In the genomic region with DNA sequence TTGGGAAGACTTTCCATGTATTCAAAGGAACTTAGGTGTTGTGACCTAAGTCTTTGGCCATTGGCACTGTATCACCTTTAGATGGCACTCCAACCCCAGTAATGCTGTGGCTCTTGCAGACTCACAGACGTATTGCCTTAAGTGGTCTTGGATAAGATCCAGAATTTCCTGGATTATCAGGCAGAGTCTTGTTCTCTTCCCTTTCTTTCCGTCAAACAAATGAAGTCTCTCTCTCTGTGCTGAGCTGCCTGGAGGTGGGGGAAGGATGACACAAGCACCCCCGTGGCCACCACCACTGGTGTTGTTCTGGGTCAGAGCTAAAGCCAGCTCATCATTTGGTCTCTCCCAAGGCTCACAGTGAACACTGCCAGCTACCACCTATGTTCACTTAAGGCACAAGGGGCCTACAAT, we compare ENCODE assay signal across 1 cellular context.
TF ChIP-seq lines count a peak whose summit lies in the region.

No MANE protein-coding gene starts in this region.

TF ChIP-seq in IMR-90, 13 proteins besides CTCF, POLR2A, EP300 and RAD21 (continued from another document):
- TF ChIP-seq, protein P1, sequence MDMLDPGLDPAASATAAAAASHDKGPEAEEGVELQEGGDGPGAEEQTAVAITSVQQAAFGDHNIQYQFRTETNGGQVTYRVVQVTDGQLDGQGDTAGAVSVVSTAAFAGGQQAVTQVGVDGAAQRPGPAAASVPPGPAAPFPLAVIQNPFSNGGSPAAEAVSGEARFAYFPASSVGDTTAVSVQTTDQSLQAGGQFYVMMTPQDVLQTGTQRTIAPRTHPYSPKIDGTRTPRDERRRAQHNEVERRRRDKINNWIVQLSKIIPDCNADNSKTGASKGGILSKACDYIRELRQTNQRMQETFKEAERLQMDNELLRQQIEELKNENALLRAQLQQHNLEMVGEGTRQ (IDR thresholded peaks at IDR 0.05; ENCODE audit: low read depth, low read length) = no peak
